ENCODE assay signal across 2 cellular contexts in the genomic region with DNA sequence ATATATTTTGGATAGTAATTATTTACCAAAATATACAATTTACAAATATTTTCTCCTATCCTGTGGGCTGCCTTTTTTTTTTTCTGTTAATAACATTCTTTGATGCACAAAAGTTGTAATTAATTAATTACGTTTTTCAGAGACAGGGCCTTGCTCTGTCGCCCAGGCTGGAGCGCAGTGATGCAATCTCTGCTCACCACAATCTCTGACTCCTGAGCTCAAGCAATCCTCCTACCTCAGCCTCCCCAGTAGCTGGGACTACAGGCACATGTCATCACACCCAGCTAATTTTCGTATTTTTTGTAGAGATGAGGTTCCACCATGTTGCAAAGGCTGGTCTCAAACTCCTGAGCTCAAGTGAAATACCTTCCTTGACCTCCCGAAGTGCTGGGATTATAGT.
A peak's percentile ranks its signal among the peaks of the same experiment; 100 is the strongest.
TF ChIP-seq lines count a peak whose summit lies in the region.

No MANE protein-coding gene starts in this region.

TF ChIP-seq in IMR-90, 13 proteins besides CTCF, POLR2A, EP300 and RAD21:
- TF ChIP-seq CHD1 (IDR thresholded peaks at IDR 0.05; ENCODE audit: low read depth, low read length) (no peak), RFX5 (IDR thresholded peaks at IDR 0.05; ENCODE audit: low read depth, low read length) (no peak), MAZ (IDR thresholded peaks at IDR 0.05; ENCODE audit: borderline replicate concordance, low read depth, low read length) (no peak), MAFK (IDR thresholded peaks at IDR 0.05; ENCODE audit: low read depth, low read length) (no peak), NFE2L2 (IDR thresholded peaks at IDR 0.05; ENCODE audit: low read depth, low read length) (no peak), USF2 (IDR thresholded peaks at IDR 0.05; ENCODE audit: low read depth, low read length) (no peak), CEBPB (IDR thresholded peaks at IDR 0.05; ENCODE audit: low read depth, low read length) (0 out of 2 replicates have a peak, but pooled peaks have one; percentile 1), RCOR1 (IDR thresholded peaks at IDR 0.05; ENCODE audit: insufficient replicate concordance, low read length) (no peak)

TF ChIP-seq in K562, 482 proteins besides CTCF, POLR2A, EP300 and RAD21:
- TF ChIP-seq, protein P1, sequence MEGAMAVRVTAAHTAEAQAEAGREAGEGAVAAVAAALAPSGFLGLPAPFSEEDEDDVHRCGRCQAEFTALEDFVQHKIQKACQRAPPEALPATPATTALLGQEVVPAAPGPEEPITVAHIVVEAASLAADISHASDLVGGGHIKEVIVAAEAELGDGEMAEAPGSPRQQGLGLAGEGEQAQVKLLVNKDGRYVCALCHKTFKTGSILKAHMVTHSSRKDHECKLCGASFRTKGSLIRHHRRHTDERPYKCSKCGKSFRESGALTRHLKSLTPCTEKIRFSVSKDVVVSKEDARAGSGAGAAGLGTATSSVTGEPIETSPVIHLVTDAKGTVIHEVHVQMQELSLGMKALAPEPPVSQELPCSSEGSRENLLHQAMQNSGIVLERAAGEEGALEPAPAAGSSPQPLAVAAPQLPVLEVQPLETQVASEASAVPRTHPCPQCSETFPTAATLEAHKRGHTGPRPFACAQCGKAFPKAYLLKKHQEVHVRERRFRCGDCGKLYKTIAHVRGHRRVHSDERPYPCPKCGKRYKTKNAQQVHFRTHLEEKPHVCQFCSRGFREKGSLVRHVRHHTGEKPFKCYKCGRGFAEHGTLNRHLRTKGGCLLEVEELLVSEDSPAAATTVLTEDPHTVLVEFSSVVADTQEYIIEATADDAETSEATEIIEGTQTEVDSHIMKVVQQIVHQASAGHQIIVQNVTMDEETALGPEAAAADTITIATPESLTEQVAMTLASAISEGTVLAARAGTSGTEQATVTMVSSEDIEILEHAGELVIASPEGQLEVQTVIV (CRISPR knock-in tag; IDR thresholded peaks at IDR 0.05; ENCODE audit: borderline replicate concordance) = no peak
- TF ChIP-seq CEBPB (tag; IDR thresholded peaks at IDR 0.05) (0 out of 2 replicates have a peak, but pooled peaks have one; percentile 27), KHSRP (IDR thresholded peaks at IDR 0.05) (no peak), ZNF644 (tag; IDR thresholded peaks at IDR 0.05; ENCODE audit: low read depth) (no peak), ETS2 (tag; IDR thresholded peaks at IDR 0.05; ENCODE audit: borderline replicate concordance, poor library complexity, severe bottlenecking) (no peak), HNRNPH1 (optimal IDR thresholded peaks at IDR 0.05; ENCODE audit: low read depth, low read length) (no peak), CEBPG (CRISPR knock-in tag; IDR thresholded peaks at IDR 0.05) (peak; percentile 40; the same call in 1 of the 2 replicates), CEBPG (tag; conservative IDR thresholded peaks at IDR 0.05 in 1 of 2, IDR thresholded peaks at IDR 0.05 in 1 of 2) (peak in 1 of 2 experiments; percentile 55; a peak in 2 of 4 replicates)
- TF ChIP-seq, protein P2, sequence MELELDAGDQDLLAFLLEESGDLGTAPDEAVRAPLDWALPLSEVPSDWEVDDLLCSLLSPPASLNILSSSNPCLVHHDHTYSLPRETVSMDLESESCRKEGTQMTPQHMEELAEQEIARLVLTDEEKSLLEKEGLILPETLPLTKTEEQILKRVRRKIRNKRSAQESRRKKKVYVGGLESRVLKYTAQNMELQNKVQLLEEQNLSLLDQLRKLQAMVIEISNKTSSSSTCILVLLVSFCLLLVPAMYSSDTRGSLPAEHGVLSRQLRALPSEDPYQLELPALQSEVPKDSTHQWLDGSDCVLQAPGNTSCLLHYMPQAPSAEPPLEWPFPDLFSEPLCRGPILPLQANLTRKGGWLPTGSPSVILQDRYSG (tag; conservative IDR thresholded peaks at IDR 0.05; ENCODE audit: low read depth) = no peak
- TF ChIP-seq, protein P3, sequence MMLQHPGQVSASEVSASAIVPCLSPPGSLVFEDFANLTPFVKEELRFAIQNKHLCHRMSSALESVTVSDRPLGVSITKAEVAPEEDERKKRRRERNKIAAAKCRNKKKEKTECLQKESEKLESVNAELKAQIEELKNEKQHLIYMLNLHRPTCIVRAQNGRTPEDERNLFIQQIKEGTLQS (IDR thresholded peaks at IDR 0.05) = peak; percentile 62
- TF ChIP-seq, protein P3 (CRISPR knock-in tag; conservative IDR thresholded peaks at IDR 0.05) = no peak
- TF ChIP-seq, protein P4, sequence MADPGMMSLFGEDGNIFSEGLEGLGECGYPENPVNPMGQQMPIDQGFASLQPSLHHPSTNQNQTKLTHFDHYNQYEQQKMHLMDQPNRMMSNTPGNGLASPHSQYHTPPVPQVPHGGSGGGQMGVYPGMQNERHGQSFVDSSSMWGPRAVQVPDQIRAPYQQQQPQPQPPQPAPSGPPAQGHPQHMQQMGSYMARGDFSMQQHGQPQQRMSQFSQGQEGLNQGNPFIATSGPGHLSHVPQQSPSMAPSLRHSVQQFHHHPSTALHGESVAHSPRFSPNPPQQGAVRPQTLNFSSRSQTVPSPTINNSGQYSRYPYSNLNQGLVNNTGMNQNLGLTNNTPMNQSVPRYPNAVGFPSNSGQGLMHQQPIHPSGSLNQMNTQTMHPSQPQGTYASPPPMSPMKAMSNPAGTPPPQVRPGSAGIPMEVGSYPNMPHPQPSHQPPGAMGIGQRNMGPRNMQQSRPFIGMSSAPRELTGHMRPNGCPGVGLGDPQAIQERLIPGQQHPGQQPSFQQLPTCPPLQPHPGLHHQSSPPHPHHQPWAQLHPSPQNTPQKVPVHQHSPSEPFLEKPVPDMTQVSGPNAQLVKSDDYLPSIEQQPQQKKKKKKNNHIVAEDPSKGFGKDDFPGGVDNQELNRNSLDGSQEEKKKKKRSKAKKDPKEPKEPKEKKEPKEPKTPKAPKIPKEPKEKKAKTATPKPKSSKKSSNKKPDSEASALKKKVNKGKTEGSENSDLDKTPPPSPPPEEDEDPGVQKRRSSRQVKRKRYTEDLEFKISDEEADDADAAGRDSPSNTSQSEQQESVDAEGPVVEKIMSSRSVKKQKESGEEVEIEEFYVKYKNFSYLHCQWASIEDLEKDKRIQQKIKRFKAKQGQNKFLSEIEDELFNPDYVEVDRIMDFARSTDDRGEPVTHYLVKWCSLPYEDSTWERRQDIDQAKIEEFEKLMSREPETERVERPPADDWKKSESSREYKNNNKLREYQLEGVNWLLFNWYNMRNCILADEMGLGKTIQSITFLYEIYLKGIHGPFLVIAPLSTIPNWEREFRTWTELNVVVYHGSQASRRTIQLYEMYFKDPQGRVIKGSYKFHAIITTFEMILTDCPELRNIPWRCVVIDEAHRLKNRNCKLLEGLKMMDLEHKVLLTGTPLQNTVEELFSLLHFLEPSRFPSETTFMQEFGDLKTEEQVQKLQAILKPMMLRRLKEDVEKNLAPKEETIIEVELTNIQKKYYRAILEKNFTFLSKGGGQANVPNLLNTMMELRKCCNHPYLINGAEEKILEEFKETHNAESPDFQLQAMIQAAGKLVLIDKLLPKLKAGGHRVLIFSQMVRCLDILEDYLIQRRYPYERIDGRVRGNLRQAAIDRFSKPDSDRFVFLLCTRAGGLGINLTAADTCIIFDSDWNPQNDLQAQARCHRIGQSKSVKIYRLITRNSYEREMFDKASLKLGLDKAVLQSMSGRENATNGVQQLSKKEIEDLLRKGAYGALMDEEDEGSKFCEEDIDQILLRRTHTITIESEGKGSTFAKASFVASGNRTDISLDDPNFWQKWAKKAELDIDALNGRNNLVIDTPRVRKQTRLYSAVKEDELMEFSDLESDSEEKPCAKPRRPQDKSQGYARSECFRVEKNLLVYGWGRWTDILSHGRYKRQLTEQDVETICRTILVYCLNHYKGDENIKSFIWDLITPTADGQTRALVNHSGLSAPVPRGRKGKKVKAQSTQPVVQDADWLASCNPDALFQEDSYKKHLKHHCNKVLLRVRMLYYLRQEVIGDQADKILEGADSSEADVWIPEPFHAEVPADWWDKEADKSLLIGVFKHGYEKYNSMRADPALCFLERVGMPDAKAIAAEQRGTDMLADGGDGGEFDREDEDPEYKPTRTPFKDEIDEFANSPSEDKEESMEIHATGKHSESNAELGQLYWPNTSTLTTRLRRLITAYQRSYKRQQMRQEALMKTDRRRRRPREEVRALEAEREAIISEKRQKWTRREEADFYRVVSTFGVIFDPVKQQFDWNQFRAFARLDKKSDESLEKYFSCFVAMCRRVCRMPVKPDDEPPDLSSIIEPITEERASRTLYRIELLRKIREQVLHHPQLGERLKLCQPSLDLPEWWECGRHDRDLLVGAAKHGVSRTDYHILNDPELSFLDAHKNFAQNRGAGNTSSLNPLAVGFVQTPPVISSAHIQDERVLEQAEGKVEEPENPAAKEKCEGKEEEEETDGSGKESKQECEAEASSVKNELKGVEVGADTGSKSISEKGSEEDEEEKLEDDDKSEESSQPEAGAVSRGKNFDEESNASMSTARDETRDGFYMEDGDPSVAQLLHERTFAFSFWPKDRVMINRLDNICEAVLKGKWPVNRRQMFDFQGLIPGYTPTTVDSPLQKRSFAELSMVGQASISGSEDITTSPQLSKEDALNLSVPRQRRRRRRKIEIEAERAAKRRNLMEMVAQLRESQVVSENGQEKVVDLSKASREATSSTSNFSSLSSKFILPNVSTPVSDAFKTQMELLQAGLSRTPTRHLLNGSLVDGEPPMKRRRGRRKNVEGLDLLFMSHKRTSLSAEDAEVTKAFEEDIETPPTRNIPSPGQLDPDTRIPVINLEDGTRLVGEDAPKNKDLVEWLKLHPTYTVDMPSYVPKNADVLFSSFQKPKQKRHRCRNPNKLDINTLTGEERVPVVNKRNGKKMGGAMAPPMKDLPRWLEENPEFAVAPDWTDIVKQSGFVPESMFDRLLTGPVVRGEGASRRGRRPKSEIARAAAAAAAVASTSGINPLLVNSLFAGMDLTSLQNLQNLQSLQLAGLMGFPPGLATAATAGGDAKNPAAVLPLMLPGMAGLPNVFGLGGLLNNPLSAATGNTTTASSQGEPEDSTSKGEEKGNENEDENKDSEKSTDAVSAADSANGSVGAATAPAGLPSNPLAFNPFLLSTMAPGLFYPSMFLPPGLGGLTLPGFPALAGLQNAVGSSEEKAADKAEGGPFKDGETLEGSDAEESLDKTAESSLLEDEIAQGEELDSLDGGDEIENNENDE (IDR thresholded peaks at IDR 0.05; ENCODE audit: low read depth, low read length) = no peak
